18 cellular contexts compared by ENCODE assay signal in the genomic region with DNA sequence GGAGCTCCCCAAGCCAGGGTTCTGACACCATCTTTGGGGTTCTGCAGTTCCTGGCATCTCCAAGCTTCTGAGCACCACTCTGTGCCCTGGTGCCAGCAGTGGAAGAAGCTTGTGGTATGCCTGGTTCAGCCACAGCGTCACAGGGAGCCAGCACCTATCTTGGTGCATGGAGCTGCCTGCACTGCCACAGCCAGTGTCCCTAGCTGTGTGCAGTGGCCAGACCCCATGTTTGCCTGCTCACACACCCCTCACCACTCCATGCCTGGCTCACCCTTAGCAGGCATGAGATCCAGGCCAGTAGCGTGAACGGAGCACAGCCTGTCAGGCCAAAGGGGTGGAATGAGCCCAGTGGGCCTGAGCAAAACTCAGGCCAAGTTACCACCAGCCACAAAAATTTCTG.
"Had no signal": no experiment of that assay in that cellular context is flagged by ENCODE, and none has a peak within 500 bp of the region (broad histone marks: within the 10 kb centered on the region; RNA-seq: fewer than 3 reads in every experiment).

No MANE protein-coding gene starts in this region.

- H3K4me1 ChIP-seq: SJSA1 had no signal

- H3K36me3 ChIP-seq: SJSA1 had no signal

- H3K4me3 ChIP-seq: SJSA1, SK-N-MC had no signal

- DNase-seq: KBM-7, MV-4-11, NCI-H1048, NCI-H1105, NCI-H1417, NCI-H1436 treated with DMSO at 0.1 percent for 48 hours, NCI-H1694, NCI-H187 treated with DMSO at 0.1 percent for 48 hours, NCI-H2029 treated with DMSO at 0.1 percent for 48 hours, NCI-H2227 treated with DMSO at 0.1 percent for 48 hours, NCI-H524, NCI-H526 treated with DMSO at 0.1 percent for 48 hours, NCI-H774, Right ventricle myocardium superior, RPMI8226, SIG-M5 had no signal

- H3K27ac ChIP-seq: SJSA1, SK-N-MC had no signal
